Comparison of ENCODE assay signal across 21 cellular contexts in the genomic region with DNA sequence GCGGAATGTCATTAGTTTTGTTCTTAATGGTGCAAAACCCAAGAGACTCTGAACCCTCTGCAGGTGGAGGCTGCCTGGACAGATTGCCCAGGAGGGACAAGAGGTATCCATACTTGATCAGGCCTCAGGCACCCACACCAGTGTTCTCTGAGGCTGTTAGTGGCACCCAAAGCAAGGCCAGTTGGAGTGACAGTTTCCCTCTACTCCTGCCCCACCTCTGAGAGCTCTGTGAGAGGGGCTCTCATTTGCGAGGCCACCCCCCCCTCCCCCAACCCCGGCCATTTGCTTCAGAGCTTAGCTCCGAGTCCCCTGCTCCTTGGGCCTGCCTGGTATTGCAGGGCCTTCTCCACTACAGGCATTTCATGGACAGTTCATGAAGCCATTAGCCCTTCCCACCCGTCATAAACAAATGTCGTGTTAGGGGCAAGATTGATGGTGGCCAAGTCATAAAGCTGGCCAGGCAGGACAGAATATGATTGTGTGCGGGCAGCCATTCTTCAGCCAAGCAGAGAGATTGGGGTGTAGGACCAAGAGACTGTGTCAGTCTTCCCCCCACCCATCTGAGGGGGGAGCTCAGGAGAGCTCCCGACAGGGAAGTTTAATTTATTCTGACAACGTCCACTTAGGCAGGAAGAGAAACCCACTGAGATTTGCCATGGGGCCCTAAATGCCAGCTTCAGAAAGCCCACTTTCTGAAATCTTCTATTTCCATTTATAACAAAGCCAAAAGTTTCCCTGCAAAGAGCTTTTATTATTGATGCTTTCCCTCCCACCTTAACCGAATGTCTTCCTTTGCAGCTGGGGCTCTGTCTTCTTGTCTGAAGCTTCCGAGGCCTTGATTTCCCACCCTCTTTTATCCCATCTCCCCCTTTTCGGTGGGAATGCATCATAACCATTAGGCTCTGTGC. TPM values are rescaled to one million over a fixed set of nuclear protein-coding genes. Genes with fewer than 3 reads are reported as not detected.
DNase-seq lines count a peak whose midpoint lies in the region; ATAC-seq, FAIRE-seq and TF ChIP-seq lines count a peak whose summit lies in the region.
"Had no signal": no experiment of that assay in that cellular context is flagged by ENCODE, and none has a peak within 500 bp of the region (broad histone marks: within the 10 kb centered on the region; RNA-seq: fewer than 3 reads in every experiment).

No MANE protein-coding gene starts in this region.

- DNase-seq in caudate nucleus (lab: John Stamatoyannopoulos, UW): no peak
- DNase-seq in kidney: peak; percentile 74
- peak; percentile 91 for DNase-seq in osteoblast (ENCODE audit: insufficient read length, low spot score, missing footprints)
- DNase-seq in breast epithelium (ENCODE audit: low spot score in 2 of 2): no peak
- DNase-seq in upper lobe of left lung: no peak
- DNase-seq in activated T-cell treated with anti-CD3 and anti-CD28 coated beads, Interleukin-2, amount 50 U/mL, for 48 hours: no peak
- DNase-seq: activated CD4-positive, alpha-beta T cell treated with anti-CD3 and anti-CD28 coated beads, Interleukin-2, amount 50 U/mL, for 4 hours; activated gamma-delta T cell treated with Interleukin-2 at 50 U/mL for 16 hours; CD4-positive, alpha-beta memory T cell; erythroblast; foreskin melanocyte; GF-D8; KG1; naive thymus-derived CD4-positive, alpha-beta T cell; NCI-H2171 treated with DMSO at 0.1 percent for 48 hours; NCI-H526 treated with DMSO at 0.1 percent for 48 hours; sigmoid colon; SK-N-SH had no signal

- no peak for TF ChIP-seq CTCF in kidney (IDR thresholded peaks at IDR 0.05; ENCODE audit: borderline replicate concordance, extremely low read depth, insufficient read depth)
- TF ChIP-seq CTCF in osteoblast (IDR thresholded peaks at IDR 0.05; ENCODE audit: extremely low read depth, low read depth, low read length): no peak
- no peak for TF ChIP-seq CTCF in breast epithelium (IDR thresholded peaks at IDR 0.05)
- TF ChIP-seq CTCF in upper lobe of left lung (IDR thresholded peaks at IDR 0.05): no peak

- H3K9me3 ChIP-seq in kidney (ENCODE audit: control insufficient read depth in 1 of 2, low read length in 2 of 2): no peaks in the 10 kb centered on the region
- no peaks in the 10 kb centered on the region for H3K9me3 ChIP-seq in osteoblast (ENCODE audit: low read depth, low read length)
- no peaks in the 10 kb centered on the region for H3K9me3 ChIP-seq in breast epithelium
- H3K9me3 ChIP-seq in upper lobe of left lung: no peaks in the 10 kb centered on the region
- H3K9me3 ChIP-seq: sigmoid colon, SK-N-SH had no signal

- no peak for TF ChIP-seq POLR2A in breast epithelium (IDR thresholded peaks at IDR 0.05)
- TF ChIP-seq POLR2A in upper lobe of left lung (IDR thresholded peaks at IDR 0.05): no peak

- H3K36me3 ChIP-seq in kidney (ENCODE audit: control insufficient read depth in 1 of 2, insufficient read depth in 2 of 2, low read length in 2 of 2): no peaks in the 10 kb centered on the region
- H3K36me3 ChIP-seq in osteoblast (ENCODE audit: insufficient read depth, low read length): peaks cover 12% of the 10 kb centered on the region
- no peaks in the 10 kb centered on the region for H3K36me3 ChIP-seq in breast epithelium
- H3K36me3 ChIP-seq in upper lobe of left lung: no peaks in the 10 kb centered on the region
- H3K36me3 ChIP-seq: sigmoid colon had no signal

- H3K4me2 ChIP-seq in osteoblast (ENCODE audit: insufficient read depth, low read length): peak overlapping the region; percentile 90
- H3K4me2 ChIP-seq: SK-N-SH had no signal

- ATAC-seq in upper lobe of left lung (ENCODE audit: low FRiP score in 2 of 2) (no peak), SK-N-SH treated with all-trans-retinoic acid at 6 μM for 48 hours (no peak)
- ATAC-seq: naive thymus-derived CD4-positive, alpha-beta T cell had no signal

- TF ChIP-seq EP300 in upper lobe of left lung (IDR thresholded peaks at IDR 0.05): no peak

- peaks cover 98% of the 10 kb centered on the region for H3K79me2 ChIP-seq in osteoblast (ENCODE audit: insufficient read depth, low read length)

- H3K4me1 ChIP-seq in kidney (ENCODE audit: control insufficient read depth in 1 of 2, insufficient read depth in 1 of 2, low read depth in 1 of 2, low read length in 2 of 2) (peaks cover 0 to under 1% of the 10 kb centered on the region in 2 donors), osteoblast (ENCODE audit: insufficient read depth, low read length) (peaks cover 42% of the 10 kb centered on the region), breast epithelium (no peaks in the 10 kb centered on the region), upper lobe of left lung (peaks cover 30 to 39% (median 32%) of the 10 kb centered on the region in 4 donors)

- peak overlapping the region; percentile 6 for H2AFZ ChIP-seq in osteoblast (ENCODE audit: low read length)

- no peak for FAIRE-seq in kidney (lab: Jason Lieb, UNC)
- FAIRE-seq: islet of Langerhans had no signal

- H3K27me3 ChIP-seq in osteoblast (ENCODE audit: insufficient read depth, low read length) (no peaks in the 10 kb centered on the region), breast epithelium (no peaks in the 10 kb centered on the region), upper lobe of left lung (peaks cover 0 to 67% (median 39%) of the 10 kb centered on the region in 4 donors)

- intact Hi-C loops in kidney (cut with DNase I): no loop called here
- intact Hi-C loops in breast epithelium (cut with DNase I; ENCODE audit: low total_unique reads): loop anchor here (10.0 kb wide), 2 partner anchors 148 to 628 kb away; a partner anchor contains a TSS

- 83 to 85% methylated on average over 12 of the region's 12 CpGs for WGBS in upper lobe of left lung, 2 donors

- H3K27ac ChIP-seq in caudate nucleus (ENCODE audit: low read depth, low read length) (peak overlapping the region; percentile 58), kidney (ENCODE audit: low read depth in 2 of 2, low read length in 2 of 2) (peak overlapping the region; percentile 32 to 71), osteoblast (ENCODE audit: low read depth, low read length) (peak overlapping the region; percentile 96), breast epithelium (no peak overlapping the region), upper lobe of left lung (no peak overlapping the region)
- H3K27ac ChIP-seq: RWPE1 had no signal

- H4K20me1 ChIP-seq in osteoblast (ENCODE audit: insufficient read depth, low read length): peaks cover 17% of the 10 kb centered on the region

- H3K4me3 ChIP-seq in kidney (ENCODE audit: low read length in 2 of 2): peak overlapping the region in 1 of 2 donors; percentile 6
- H3K4me3 ChIP-seq in osteoblast (ENCODE audit: insufficient read depth, low read length): peak overlapping the region; percentile 96
- no peak overlapping the region for H3K4me3 ChIP-seq in breast epithelium
- no peak overlapping the region for H3K4me3 ChIP-seq in upper lobe of left lung
- H3K4me3 ChIP-seq: sigmoid colon had no signal

- H3K9ac ChIP-seq in kidney (ENCODE audit: low read length in 2 of 2): peak overlapping the region in 1 of 2 donors; percentile 51
- H3K9ac ChIP-seq: SK-N-SH had no signal

TF ChIP-seq in SK-N-SH treated with all-trans-retinoic acid at 6 μM for 48 hours, 23 proteins besides CTCF, POLR2A, EP300 and RAD21:
- TF ChIP-seq SNAI2 (CRISPR knock-in tag; IDR thresholded peaks at IDR 0.05) (no peak), PPARA (CRISPR knock-in tag; IDR thresholded peaks at IDR 0.05; ENCODE audit: borderline replicate concordance) (no peak), ISL1 (CRISPR knock-in tag; IDR thresholded peaks at IDR 0.05) (no peak), ZNF565 (CRISPR knock-in tag; conservative IDR thresholded peaks at IDR 0.05; ENCODE audit: low read depth) (no peak), CSDC2 (CRISPR knock-in tag; IDR thresholded peaks at IDR 0.05) (no peak), ESRRG (CRISPR knock-in tag; IDR thresholded peaks at IDR 0.05) (no peak), GLIS3 (CRISPR knock-in tag; IDR thresholded peaks at IDR 0.05) (no peak), TCF4 (CRISPR knock-in tag; IDR thresholded peaks at IDR 0.05; ENCODE audit: borderline replicate concordance) (no peak), OSR1 (CRISPR knock-in tag; IDR thresholded peaks at IDR 0.05) (no peak), ZNF8 (CRISPR knock-in tag; IDR thresholded peaks at IDR 0.05) (no peak), ZFP30 (CRISPR knock-in tag; IDR thresholded peaks at IDR 0.05) (no peak), ARNTL (CRISPR knock-in tag; IDR thresholded peaks at IDR 0.05; ENCODE audit: borderline replicate concordance, low read depth) (no peak)
- TF ChIP-seq, protein P1, sequence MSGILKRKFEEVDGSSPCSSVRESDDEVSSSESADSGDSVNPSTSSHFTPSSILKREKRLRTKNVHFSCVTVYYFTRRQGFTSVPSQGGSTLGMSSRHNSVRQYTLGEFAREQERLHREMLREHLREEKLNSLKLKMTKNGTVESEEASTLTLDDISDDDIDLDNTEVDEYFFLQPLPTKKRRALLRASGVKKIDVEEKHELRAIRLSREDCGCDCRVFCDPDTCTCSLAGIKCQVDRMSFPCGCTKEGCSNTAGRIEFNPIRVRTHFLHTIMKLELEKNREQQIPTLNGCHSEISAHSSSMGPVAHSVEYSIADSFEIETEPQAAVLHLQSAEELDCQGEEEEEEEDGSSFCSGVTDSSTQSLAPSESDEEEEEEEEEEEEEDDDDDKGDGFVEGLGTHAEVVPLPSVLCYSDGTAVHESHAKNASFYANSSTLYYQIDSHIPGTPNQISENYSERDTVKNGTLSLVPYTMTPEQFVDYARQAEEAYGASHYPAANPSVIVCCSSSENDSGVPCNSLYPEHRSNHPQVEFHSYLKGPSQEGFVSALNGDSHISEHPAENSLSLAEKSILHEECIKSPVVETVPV (CRISPR knock-in tag; IDR thresholded peaks at IDR 0.05): no peak
- TF ChIP-seq, protein P2, sequence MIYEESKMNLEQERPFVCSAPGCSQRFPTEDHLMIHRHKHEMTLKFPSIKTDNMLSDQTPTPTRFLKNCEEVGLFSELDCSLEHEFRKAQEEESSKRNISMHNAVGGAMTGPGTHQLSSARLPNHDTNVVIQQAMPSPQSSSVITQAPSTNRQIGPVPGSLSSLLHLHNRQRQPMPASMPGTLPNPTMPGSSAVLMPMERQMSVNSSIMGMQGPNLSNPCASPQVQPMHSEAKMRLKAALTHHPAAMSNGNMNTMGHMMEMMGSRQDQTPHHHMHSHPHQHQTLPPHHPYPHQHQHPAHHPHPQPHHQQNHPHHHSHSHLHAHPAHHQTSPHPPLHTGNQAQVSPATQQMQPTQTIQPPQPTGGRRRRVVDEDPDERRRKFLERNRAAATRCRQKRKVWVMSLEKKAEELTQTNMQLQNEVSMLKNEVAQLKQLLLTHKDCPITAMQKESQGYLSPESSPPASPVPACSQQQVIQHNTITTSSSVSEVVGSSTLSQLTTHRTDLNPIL (CRISPR knock-in tag; IDR thresholded peaks at IDR 0.05; ENCODE audit: low read depth): no peak

RNA-seq across cellular contexts. Expression of a gene that starts 7.1 kb away (rescaled TPM):
- total RNA-seq in kidney (58.5 TPM), osteoblast (39.4 and 41.0 TPM in 2 replicates), breast epithelium (10 to 100 TPM in 1 of 3 donors, 1 to 10 TPM in 2; 3.7 to 13.2 (median 7.5) TPM), upper lobe of left lung (1 to 10 TPM in 5 of 6 donors, under 1 TPM in 1; 0.22 to 5.5 (median 2.2) TPM)
- polyA plus RNA-seq in kidney (ENCODE audit: insufficient read depth, low read depth, low replicate concordance): 18.0 TPM
- total RNA-seq: CD4-positive, alpha-beta memory T cell; naive thymus-derived CD4-positive, alpha-beta T cell had no signal
- polyA plus RNA-seq: CD4-positive, alpha-beta memory T cell; naive thymus-derived CD4-positive, alpha-beta T cell had no signal

Comparison
In these comparisons a context has a peak if more than half of its experiments do, and no peak if none do; other contexts are left out.
1. DNase-seq: peak in kidney (single experiment) and osteoblast (single experiment); none in caudate nucleus (0 of 61), breast epithelium (0 of 2), upper lobe of left lung (0 of 2) and activated T-cell treated with anti-CD3 and anti-CD28 coated beads, Interleukin-2, amount 50 U/mL, for 48 hours (0 of 2).
2. H3K27ac ChIP-seq: peak in caudate nucleus (single experiment), kidney (2 of 2) and osteoblast (single experiment); none in breast epithelium (0 of 2) and upper lobe of left lung (0 of 4).